In genomic region chr22:22030493-22031182, GRCh38 we compare ENCODE assay signal across 9 cellular contexts. TPM values are rescaled to one million over a fixed set of nuclear protein-coding genes. Genes with fewer than 3 reads are reported as not detected.
DNase-seq lines count a peak whose midpoint lies in the region; ATAC-seq and TF ChIP-seq lines count a peak whose summit lies in the region.
"Had no signal": no experiment of that assay in that cellular context is flagged by ENCODE, and none has a peak within 500 bp of the region (broad histone marks: within the 10 kb centered on the region; RNA-seq: fewer than 3 reads in every experiment).

No MANE protein-coding gene starts in this region.

- H3K9me3 ChIP-seq in Peyer's patch: no peaks in the 10 kb centered on the region

- peak; percentile 49 for ATAC-seq in GM21786 (IDR thresholded peaks at IDR 0.05; ENCODE audit: unreplicated experiment)
- no peak for ATAC-seq in activated naive CD4-positive, alpha-beta T cell treated with anti-CD3 and anti-CD28 coated beads, Interleukin-2, amount 50 U/mL, for 72 hours

- H3K9me3 Mint-ChIP-seq in activated naive CD4-positive, alpha-beta T cell treated with anti-CD3 and anti-CD28 coated beads, Interleukin-2, amount 50 U/mL, for 72 hours: no peaks in the 10 kb centered on the region
- H3K9me3 Mint-ChIP-seq: nephron had no signal

- no peaks in the 10 kb centered on the region for H3K36me3 Mint-ChIP-seq in activated naive CD4-positive, alpha-beta T cell treated with anti-CD3 and anti-CD28 coated beads, Interleukin-2, amount 50 U/mL, for 72 hours

- peak overlapping the region in 1 of 4 donors; percentile 15 for H3K4me3 ChIP-seq in Peyer's patch

- H3K4me1 ChIP-seq in Peyer's patch: peaks cover 0 to 13% (median 3%) of the 10 kb centered on the region in 4 donors

- H3K27ac ChIP-seq in Peyer's patch: peak overlapping the region in 2 of 4 donors; percentile 48 to 76

- H3K27ac Mint-ChIP-seq in activated naive CD4-positive, alpha-beta T cell treated with anti-CD3 and anti-CD28 coated beads, Interleukin-2, amount 50 U/mL, for 72 hours: no peak overlapping the region
- H3K27ac Mint-ChIP-seq: nephron had no signal

- H3K27me3 ChIP-seq in Peyer's patch: no peaks in the 10 kb centered on the region

- DNase-seq in GM13976 (ENCODE audit: low spot score) (peak; percentile 79), Peyer's patch (peak in 2 of 3 donors; percentile 76 to 85), iPS DF 19.7 (ENCODE audit: low read depth, low spot score) (peak; percentile 23), SIG-M5 treated with dmso at 0.1 percent for 504 hours (lab: John Stamatoyannopoulos, UW; ENCODE audit: unreplicated experiment) (no peak)
- DNase-seq in activated effector memory CD4-positive, alpha-beta T cell treated with Interleukin-2 at 50 U/mL for 16 hours: no peak
- no peak for DNase-seq in activated naive CD4-positive, alpha-beta T cell treated with anti-CD3 and anti-CD28 coated beads, Interleukin-2, amount 50 U/mL, for 72 hours (ENCODE audit: low spot score in 2 of 2)
- DNase-seq in activated naive CD4-positive, alpha-beta T cell (lab: John Stamatoyannopoulos, UW): no peak

- TF ChIP-seq CTCF in GM13976 (IDR thresholded peaks at IDR 0.05; ENCODE audit: borderline replicate concordance, control extremely low read depth, extremely low read depth, insufficient read depth, missing control alignments) (peak; percentile 93), Peyer's patch (IDR thresholded peaks at IDR 0.05) (peak in 1 of 6 experiments; percentile 54)

- no peak for TF ChIP-seq POLR2A in Peyer's patch (IDR thresholded peaks at IDR 0.05)

- no peaks in the 10 kb centered on the region for H3K36me3 ChIP-seq in Peyer's patch

- in situ Hi-C loops in GM13976 (cut with MboI; ENCODE audit: low sequenced_read_pairs, unreplicated experiment): loop anchor here (10.0 kb wide), 1 partner anchor 174 kb away; no protein-coding TSS in a partner anchor

RNA-seq across cellular contexts. Expression of gene TOP3B, which starts 48.1 kb away (rescaled TPM):
- total RNA-seq in Peyer's patch: 10 to 100 TPM; 53.6 to 91.6 (median 80.2) TPM
- 10 to 100 TPM; 41.4 to 42.7 TPM for total RNA-seq in activated naive CD4-positive, alpha-beta T cell treated with anti-CD3 and anti-CD28 coated beads, Interleukin-2, amount 50 U/mL, for 72 hours

Comparison
In these comparisons a context has a peak if more than half of its experiments do, and no peak if none do; other contexts are left out.
1. DNase-seq: peak in GM13976 (single experiment), Peyer's patch (2 of 3) and iPS DF 19.7 (single experiment); none in activated effector memory CD4-positive, alpha-beta T cell treated with Interleukin-2 at 50 U/mL for 16 hours (single experiment), activated naive CD4-positive, alpha-beta T cell treated with anti-CD3 and anti-CD28 coated beads, Interleukin-2, amount 50 U/mL, for 72 hours (0 of 2), activated naive CD4-positive, alpha-beta T cell (0 of 4) and SIG-M5 treated with dmso at 0.1 percent for 504 hours (single experiment).